ENCODE assay signal across 26 cellular contexts in the genomic region with DNA sequence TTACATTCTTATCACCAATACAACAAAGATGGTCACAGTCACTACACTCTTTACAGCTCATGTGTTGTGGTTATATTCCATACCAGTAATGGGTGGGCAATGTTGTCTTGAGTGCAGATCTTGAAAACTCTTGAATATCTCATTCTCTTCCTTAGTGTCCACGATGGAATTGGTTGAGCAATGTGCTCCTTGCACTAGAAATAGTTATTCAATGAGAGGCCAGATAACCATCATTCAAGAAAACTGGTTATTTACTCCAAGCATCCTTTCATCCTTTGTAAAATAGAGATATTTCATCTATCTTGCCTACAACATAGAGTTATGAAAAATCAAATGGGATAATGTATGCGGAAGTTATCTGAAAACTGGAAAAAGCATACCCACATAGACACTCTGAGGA.
DNase-seq lines count a peak whose midpoint lies in the region; FAIRE-seq and TF ChIP-seq lines count a peak whose summit lies in the region.
"Had no signal": no experiment of that assay in that cellular context is flagged by ENCODE, and none has a peak within 500 bp of the region (broad histone marks: within the 10 kb centered on the region; RNA-seq: fewer than 3 reads in every experiment).

No MANE protein-coding gene starts in this region.

- TF ChIP-seq CTCF in endothelial cell of umbilical vein (IDR thresholded peaks at IDR 0.05; ENCODE audit: extremely low read depth in 1 of 2, insufficient read depth in 1 of 2, low read depth in 1 of 2, low read length in 2 of 2), result no peak
- TF ChIP-seq CTCF in smooth muscle cell (IDR thresholded peaks at IDR 0.05; ENCODE audit: borderline replicate concordance, insufficient read depth, poor library complexity, severe bottlenecking), result no peak

- H3K9ac ChIP-seq in endothelial cell of umbilical vein (replicated peaks; ENCODE audit: extremely low read depth, insufficient read depth, low read length) (no peak overlapping the region), smooth muscle cell (ENCODE audit: low read depth) (no peak overlapping the region)

- H3K36me3 ChIP-seq in endothelial cell of umbilical vein (ENCODE audit: control insufficient read depth in 2 of 2, extremely low read depth in 1 of 2, insufficient read depth in 2 of 2, low read length in 2 of 2), result no peaks in the 10 kb centered on the region
- H3K36me3 ChIP-seq in smooth muscle cell (ENCODE audit: low read depth), result no peaks in the 10 kb centered on the region

- no peak for DNase-seq in activated naive CD4-positive, alpha-beta T cell treated with anti-CD3 and anti-CD28 coated beads, Interleukin-2, amount 10 ng/mL, durations not matched to agents 7 days and 5 days
- DNase-seq in NCI-H226 (peak; percentile 37), endothelial cell of umbilical vein (ENCODE audit: low read depth, low spot score) (no peak), smooth muscle cell (lab: John Stamatoyannopoulos, UW; ENCODE audit: unreplicated experiment) (no peak), NCI-H82 treated with DMSO at 0.1 percent for 48 hours (lab: John Stamatoyannopoulos, UW; ENCODE audit: unreplicated experiment) (no peak), mucosa of gallbladder (ENCODE audit: low spot score) (no peak), NCI-H345 treated with DMSO at 0.1 percent for 48 hours (lab: John Stamatoyannopoulos, UW; ENCODE audit: unreplicated experiment) (no peak)
- DNase-seq: activated CD4-positive, alpha-beta T cell treated with anti-CD3 and anti-CD28 coated beads, Interleukin-2, amount 50 U/mL, for 1 hour; activated CD8-positive, alpha-beta memory T cell treated with anti-CD3 and anti-CD28 coated beads, Interleukin-2, amount 50 U/mL, for 48 hours; activated effector memory CD4-positive, alpha-beta T cell treated with anti-CD3 and anti-CD28 coated beads, Interleukin-2, amount 50 U/mL, for 16 hours; aorta; C1 segment of cervical spinal cord; left cardiac atrium; naive B cell; NCI-H1048; NCI-H1694 treated with DMSO at 0.1 percent for 48 hours; NCI-H2171 treated with DMSO at 0.1 percent for 48 hours; NCI-H526 treated with DMSO at 0.1 percent for 48 hours; upper lobe of right lung had no signal

- no peaks in the 10 kb centered on the region for H3K9me3 Mint-ChIP-seq in activated naive CD4-positive, alpha-beta T cell treated with anti-CD3 and anti-CD28 coated beads, Interleukin-2, amount 50 U/mL, for 24 hours
- H3K9me3 Mint-ChIP-seq in activated naive CD4-positive, alpha-beta T cell treated with anti-CD3 and anti-CD28 coated beads, Interleukin-2, amount 10 ng/mL, durations not matched to agents 7 days and 5 days, result no peaks in the 10 kb centered on the region
- H3K9me3 Mint-ChIP-seq: dendritic cell treated with granulocyte-macrophage colony-stimulating factor and Interleukin-4, amounts not matched to agents 40 ng/mL and 50 ng/mL, for 4 days; memory B cell; naive B cell; T-helper 1 cell treated with Interleukin-12 subunit alpha and Interleukin-12 subunit beta and Interleukin-4 antibody, amounts not matched to agents 30 μg/mL and 1 μg/mL, for 36 hours had no signal

- POLR2A ChIA-PET in endothelial cell of umbilical vein (lab: Charles Lee), result no interaction called here

- H3K27ac ChIP-seq in endothelial cell of umbilical vein (ENCODE audit: insufficient read depth, low read depth, low read length), result peak overlapping the region; percentile 24
- H3K27ac ChIP-seq in smooth muscle cell (ENCODE audit: low read depth), result peak overlapping the region; percentile 100
- H3K27ac ChIP-seq: HL-60, upper lobe of right lung had no signal

- H3K4me1 Mint-ChIP-seq in activated naive CD4-positive, alpha-beta T cell treated with anti-CD3 and anti-CD28 coated beads, Interleukin-2, amount 50 U/mL, for 24 hours, result peaks cover 96% of the 10 kb centered on the region
- peaks cover 42% of the 10 kb centered on the region for H3K4me1 Mint-ChIP-seq in activated naive CD4-positive, alpha-beta T cell treated with anti-CD3 and anti-CD28 coated beads, Interleukin-2, amount 10 ng/mL, durations not matched to agents 7 days and 5 days

- H3K4me1 ChIP-seq in endothelial cell of umbilical vein (ENCODE audit: control insufficient read depth, extremely low read depth, insufficient read depth, low read length) (peaks cover 54% of the 10 kb centered on the region), smooth muscle cell (ENCODE audit: low read depth) (peaks cover 25% of the 10 kb centered on the region)

- dilution Hi-C loops in endothelial cell of umbilical vein (cut with MboI; ENCODE audit: extremely low pct_ligation_motif_present, low sequenced_read_pairs), result no loop called here

- H3K27me3 ChIP-seq in endothelial cell of umbilical vein (ENCODE audit: control insufficient read depth in 2 of 2, insufficient read depth in 2 of 2, low read length in 2 of 2) (no peaks in the 10 kb centered on the region), smooth muscle cell (ENCODE audit: low read depth) (no peaks in the 10 kb centered on the region)
- H3K27me3 ChIP-seq: upper lobe of right lung had no signal

- no peaks in the 10 kb centered on the region for H3K9me1 ChIP-seq in endothelial cell of umbilical vein (replicated peaks; ENCODE audit: control insufficient read depth, extremely low read depth, insufficient read depth, low read length)

- peaks cover 41% of the 10 kb centered on the region for H3F3A ChIP-seq in smooth muscle cell (ENCODE audit: low read depth)

- H3K79me2 ChIP-seq in endothelial cell of umbilical vein (ENCODE audit: control insufficient read depth, insufficient read depth, low read length) (no peaks in the 10 kb centered on the region), smooth muscle cell (ENCODE audit: low read depth) (no peaks in the 10 kb centered on the region)

- no TSS peak for BruUV-seq in endothelial cell of umbilical vein (replicated peaks; lab: Mats Ljungman, UMichigan)

- no peak for TF ChIP-seq POLR2A in endothelial cell of umbilical vein (IDR thresholded peaks at IDR 0.05; ENCODE audit: low read depth, low read length)

- intact Hi-C loops in endothelial cell of umbilical vein (cut with micrococcal nuclease), result loop anchor here (5.0 kb wide), 1 partner anchor 178 kb away; no protein-coding TSS in a partner anchor

- H3K4me3 ChIP-seq in endothelial cell of umbilical vein (replicated peaks in 1 of 3; ENCODE audit: insufficient read depth in 1 of 3, low read depth in 1 of 3, low read length in 3 of 3) (no peak overlapping the region), smooth muscle cell (no peak overlapping the region)
- H3K4me3 ChIP-seq: upper lobe of right lung had no signal

- no peaks in the 10 kb centered on the region for H4K20me1 ChIP-seq in endothelial cell of umbilical vein (replicated peaks; ENCODE audit: control insufficient read depth, extremely low read depth, insufficient read depth, low read length)
- no peaks in the 10 kb centered on the region for H4K20me1 ChIP-seq in smooth muscle cell (ENCODE audit: low read depth)

- peak overlapping the region; percentile 37 for H3K4me3 Mint-ChIP-seq in activated naive CD4-positive, alpha-beta T cell treated with anti-CD3 and anti-CD28 coated beads, Interleukin-2, amount 50 U/mL, for 24 hours
- no peak overlapping the region for H3K4me3 Mint-ChIP-seq in activated naive CD4-positive, alpha-beta T cell treated with anti-CD3 and anti-CD28 coated beads, Interleukin-2, amount 10 ng/mL, durations not matched to agents 7 days and 5 days
- H3K4me3 Mint-ChIP-seq: dendritic cell treated with granulocyte-macrophage colony-stimulating factor and Interleukin-4, amounts not matched to agents 40 ng/mL and 50 ng/mL, for 4 days; memory B cell; naive B cell; T-helper 1 cell treated with Interleukin-12 subunit alpha and Interleukin-12 subunit beta and Interleukin-4 antibody, amounts not matched to agents 30 μg/mL and 1 μg/mL, for 36 hours had no signal

- peaks cover 2% of the 10 kb centered on the region for H3K36me3 Mint-ChIP-seq in activated naive CD4-positive, alpha-beta T cell treated with anti-CD3 and anti-CD28 coated beads, Interleukin-2, amount 50 U/mL, for 24 hours
- H3K36me3 Mint-ChIP-seq in activated naive CD4-positive, alpha-beta T cell treated with anti-CD3 and anti-CD28 coated beads, Interleukin-2, amount 10 ng/mL, durations not matched to agents 7 days and 5 days, result no peaks in the 10 kb centered on the region
- H3K36me3 Mint-ChIP-seq: memory B cell, naive B cell had no signal

- H3K27ac Mint-ChIP-seq in activated naive CD4-positive, alpha-beta T cell treated with anti-CD3 and anti-CD28 coated beads, Interleukin-2, amount 50 U/mL, for 24 hours, result peak overlapping the region; percentile 92
- no peak overlapping the region for H3K27ac Mint-ChIP-seq in activated naive CD4-positive, alpha-beta T cell treated with anti-CD3 and anti-CD28 coated beads, Interleukin-2, amount 10 ng/mL, durations not matched to agents 7 days and 5 days
- H3K27ac Mint-ChIP-seq: dendritic cell treated with granulocyte-macrophage colony-stimulating factor and Interleukin-4, amounts not matched to agents 40 ng/mL and 50 ng/mL, for 4 days; T-helper 1 cell treated with Interleukin-12 subunit alpha and Interleukin-12 subunit beta and Interleukin-4 antibody, amounts not matched to agents 30 μg/mL and 1 μg/mL, for 36 hours had no signal

- no peaks in the 10 kb centered on the region for H3K27me3 Mint-ChIP-seq in activated naive CD4-positive, alpha-beta T cell treated with anti-CD3 and anti-CD28 coated beads, Interleukin-2, amount 50 U/mL, for 24 hours
- H3K27me3 Mint-ChIP-seq in activated naive CD4-positive, alpha-beta T cell treated with anti-CD3 and anti-CD28 coated beads, Interleukin-2, amount 10 ng/mL, durations not matched to agents 7 days and 5 days, result no peaks in the 10 kb centered on the region
- H3K27me3 Mint-ChIP-seq: dendritic cell treated with granulocyte-macrophage colony-stimulating factor and Interleukin-4, amounts not matched to agents 40 ng/mL and 50 ng/mL, for 4 days; memory B cell had no signal

- CTCF ChIA-PET in activated naive CD4-positive, alpha-beta T cell treated with anti-CD3 and anti-CD28 coated beads, Interleukin-2, amount 10 ng/mL, durations not matched to agents 7 days and 5 days (lab: Charles Lee), result interaction anchor here (1.3 kb wide), 1 partner anchor 281 kb away, joined by 3 read pairs; no protein-coding TSS in a partner anchor
- CTCF ChIA-PET in endothelial cell of umbilical vein (lab: Charles Lee), result interaction anchor here (0.6 to 1.0 kb wide), 5 partner anchors 83 to 529 kb away, joined by 3 to 4 read pairs (median 3); no protein-coding TSS in a partner anchor

- no peak overlapping the region for H3K4me2 ChIP-seq in endothelial cell of umbilical vein (ENCODE audit: insufficient read depth, low read length)
- H3K4me2 ChIP-seq in smooth muscle cell, result peak overlapping the region; percentile 84

- H3K9me3 ChIP-seq in endothelial cell of umbilical vein (replicated peaks; ENCODE audit: control insufficient read depth, insufficient read depth, low read length) (no peaks in the 10 kb centered on the region), smooth muscle cell (replicated peaks; ENCODE audit: low read depth) (no peaks in the 10 kb centered on the region)
- H3K9me3 ChIP-seq: upper lobe of right lung had no signal

- 69% methylated on average over 2 of the region's 2 CpGs for WGBS in smooth muscle cell (ENCODE audit: low lambda C conversion rate)

- no peak overlapping the region for H2AFZ ChIP-seq in endothelial cell of umbilical vein (ENCODE audit: low read depth, low read length)
- H2AFZ ChIP-seq in smooth muscle cell (ENCODE audit: low read depth), result no peak overlapping the region

- no peak for FAIRE-seq in endothelial cell of umbilical vein (lab: Jason Lieb, UNC)
- FAIRE-seq: endometrium, H54 had no signal
